ENCODE assay signal across 1 cellular context in genomic region chr6:63014290-63014689, GRCh38.
TF ChIP-seq lines count a peak whose summit lies in the region.

No MANE protein-coding gene starts in this region.

TF ChIP-seq in GM23338, 12 proteins besides CTCF, POLR2A, EP300 and RAD21 (continued from another document):
- TF ChIP-seq ZNF462 (CRISPR knock-in tag; IDR thresholded peaks at IDR 0.05): no peak
- no peak for TF ChIP-seq STAT1 (IDR thresholded peaks at IDR 0.05; ENCODE audit: unreplicated experiment)
- no peak for TF ChIP-seq NANOG (IDR thresholded peaks at IDR 0.05; ENCODE audit: borderline replicate concordance)
- no peak for TF ChIP-seq CREB1 (CRISPR knock-in tag; IDR thresholded peaks at IDR 0.05; ENCODE audit: low read depth)
- TF ChIP-seq, protein P1, sequence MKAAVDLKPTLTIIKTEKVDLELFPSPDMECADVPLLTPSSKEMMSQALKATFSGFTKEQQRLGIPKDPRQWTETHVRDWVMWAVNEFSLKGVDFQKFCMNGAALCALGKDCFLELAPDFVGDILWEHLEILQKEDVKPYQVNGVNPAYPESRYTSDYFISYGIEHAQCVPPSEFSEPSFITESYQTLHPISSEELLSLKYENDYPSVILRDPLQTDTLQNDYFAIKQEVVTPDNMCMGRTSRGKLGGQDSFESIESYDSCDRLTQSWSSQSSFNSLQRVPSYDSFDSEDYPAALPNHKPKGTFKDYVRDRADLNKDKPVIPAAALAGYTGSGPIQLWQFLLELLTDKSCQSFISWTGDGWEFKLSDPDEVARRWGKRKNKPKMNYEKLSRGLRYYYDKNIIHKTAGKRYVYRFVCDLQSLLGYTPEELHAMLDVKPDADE (IDR thresholded peaks at IDR 0.05): no peak
- TF ChIP-seq EZH2 (IDR thresholded peaks at IDR 0.05; ENCODE audit: low read depth, unreplicated experiment): no peak
